ENCODE assay signal across 32 cellular contexts in genomic region chr15:47768730-47769129, GRCh38. TPM values are rescaled to one million over a fixed set of nuclear protein-coding genes. Genes with fewer than 3 reads are reported as not detected.
"Had no signal": no experiment of that assay in that cellular context is flagged by ENCODE, and none has a peak within 500 bp of the region (broad histone marks: within the 10 kb centered on the region; RNA-seq: fewer than 3 reads in every experiment).

No MANE protein-coding gene starts in this region.

- H3K4me1 Mint-ChIP-seq: activated CD4-positive, alpha-beta T cell treated with anti-CD3 and anti-CD28 coated beads, Interleukin-2, amount 10 ng/mL, durations not matched to agents 24 days and 14 days; activated naive CD4-positive, alpha-beta T cell treated with anti-CD3 and anti-CD28 coated beads, Interleukin-2, amount 10 ng/mL, durations not matched to agents 7 days and 5 days; activated naive CD8-positive, alpha-beta T cell treated with anti-CD3 and anti-CD28 coated beads, Interleukin-2, amount 10 ng/mL, durations not matched to agents 7 days and 5 days; naive thymus-derived CD4-positive, alpha-beta T cell; stimulated activated memory B cell treated with anti-CD40 and anti-IgM and Interleukin-4, amounts not matched to agents 10 μg/mL and 1 μg/mL and 100 μg/mL, for 72 hours; stimulated activated naive CD8-positive, alpha-beta T cell treated with anti-CD3 and anti-CD28 coated beads, Interleukin-15, amount 100 ng/mL, for 72 hours had no signal

- DNase-seq: activated CD4-positive, alpha-beta memory T cell treated with anti-CD3 and anti-CD28 coated beads for 36 hours; activated CD4-positive, alpha-beta T cell treated with anti-CD3 and anti-CD28 coated beads, Interleukin-2, amount 10 ng/mL, durations not matched to agents 24 days and 14 days; activated CD8-positive, alpha-beta memory T cell treated with anti-CD3 and anti-CD28 coated beads, Interleukin-2, amount 50 U/mL, for 4 hours; activated gamma-delta T cell; activated naive CD4-positive, alpha-beta T cell treated with anti-CD3 and anti-CD28 coated beads, Interleukin-2, amount 10 ng/mL, durations not matched to agents 7 days and 5 days; activated naive CD8-positive, alpha-beta T cell treated with anti-CD3 and anti-CD28 coated beads, Interleukin-2, amount 10 ng/mL, durations not matched to agents 7 days and 5 days; activated T-cell treated with anti-CD3 and anti-CD28 coated beads, Interleukin-2, amount 50 U/mL, for 24 hours; amniotic stem cell; central memory CD4-positive, alpha-beta T cell; endodermal cell; foreskin fibroblast; heart left ventricle; hypothalamus; kidney glomerular epithelial cell; left lung; midbrain; naive thymus-derived CD4-positive, alpha-beta T cell; ovary; sigmoid colon; small intestine; stimulated activated CD4-positive, alpha-beta T cell treated with anti-CD3 and anti-CD28 coated beads, Interleukin-1b, Interleukin-23, amount 100 ng/mL, for 48 hours; stimulated activated CD4-positive, alpha-beta T cell treated with anti-CD3 and anti-CD28 coated beads, Interleukin-4, amount 100 ng/mL, for 4 hours; stimulated activated CD8-positive, alpha-beta memory T cell treated with anti-CD3 and anti-CD28 coated beads, Interleukin-4, amount 100 ng/mL, for 48 hours; stimulated activated naive CD8-positive, alpha-beta T cell treated with anti-CD3 and anti-CD28 coated beads, Interleukin-15, amount 100 ng/mL, for 72 hours; thyroid gland; upper lobe of left lung had no signal

- ATAC-seq: activated CD4-positive, CD25-positive, alpha-beta regulatory T cell treated with anti-CD3 and anti-CD28 coated beads, Interleukin-2, amount 50 U/mL, for 24 hours; esophagus mucosa; heart left ventricle; left lung; naive thymus-derived CD4-positive, alpha-beta T cell; stimulated activated memory B cell treated with anti-CD40 and anti-IgM and Interleukin-4, amounts not matched to agents 10 μg/mL and 1 μg/mL and 100 μg/mL, for 72 hours; stimulated activated naive CD8-positive, alpha-beta T cell treated with anti-CD3 and anti-CD28 coated beads, Interleukin-15, amount 100 ng/mL, for 72 hours had no signal

- H3K36me3 Mint-ChIP-seq: activated CD4-positive, alpha-beta memory T cell treated with anti-CD3 and anti-CD28 coated beads for 36 hours; activated naive CD4-positive, alpha-beta T cell treated with anti-CD3 and anti-CD28 coated beads, Interleukin-2, amount 10 ng/mL, durations not matched to agents 7 days and 5 days; activated naive CD8-positive, alpha-beta T cell treated with anti-CD3 and anti-CD28 coated beads, Interleukin-2, amount 10 ng/mL, durations not matched to agents 7 days and 5 days; naive thymus-derived CD4-positive, alpha-beta T cell; stimulated activated memory B cell treated with anti-CD40 and anti-IgM and Interleukin-4, amounts not matched to agents 10 μg/mL and 1 μg/mL and 100 μg/mL, for 72 hours had no signal

- H3K4me3 Mint-ChIP-seq: activated CD4-positive, alpha-beta memory T cell treated with anti-CD3 and anti-CD28 coated beads for 36 hours; activated CD4-positive, alpha-beta T cell treated with anti-CD3 and anti-CD28 coated beads, Interleukin-2, amount 10 ng/mL, durations not matched to agents 24 days and 14 days; activated naive CD4-positive, alpha-beta T cell treated with anti-CD3 and anti-CD28 coated beads, Interleukin-2, amount 10 ng/mL, durations not matched to agents 7 days and 5 days; activated naive CD8-positive, alpha-beta T cell treated with anti-CD3 and anti-CD28 coated beads, Interleukin-2, amount 10 ng/mL, durations not matched to agents 7 days and 5 days; activated T-cell treated with anti-CD3 and anti-CD28 coated beads, Interleukin-2, amount 50 U/mL, for 24 hours; endodermal cell; naive thymus-derived CD4-positive, alpha-beta T cell; stimulated activated memory B cell treated with anti-CD40 and anti-IgM and Interleukin-4, amounts not matched to agents 10 μg/mL and 1 μg/mL and 100 μg/mL, for 72 hours; stimulated activated naive CD8-positive, alpha-beta T cell treated with anti-CD3 and anti-CD28 coated beads, Interleukin-15, amount 100 ng/mL, for 72 hours had no signal

- H3K27me3 Mint-ChIP-seq: activated CD4-positive, alpha-beta memory T cell treated with anti-CD3 and anti-CD28 coated beads for 36 hours; activated CD4-positive, alpha-beta T cell treated with anti-CD3 and anti-CD28 coated beads, Interleukin-2, amount 10 ng/mL, durations not matched to agents 24 days and 14 days; activated naive CD8-positive, alpha-beta T cell treated with anti-CD3 and anti-CD28 coated beads, Interleukin-2, amount 10 ng/mL, durations not matched to agents 7 days and 5 days; activated T-cell treated with anti-CD3 and anti-CD28 coated beads, Interleukin-2, amount 50 U/mL, for 24 hours; progenitor cell of endocrine pancreas; stimulated activated memory B cell treated with anti-CD40 and anti-IgM and Interleukin-4, amounts not matched to agents 10 μg/mL and 1 μg/mL and 100 μg/mL, for 72 hours; stimulated activated naive CD8-positive, alpha-beta T cell treated with anti-CD3 and anti-CD28 coated beads, Interleukin-15, amount 100 ng/mL, for 72 hours had no signal

- H3K27ac Mint-ChIP-seq: activated CD4-positive, alpha-beta memory T cell treated with anti-CD3 and anti-CD28 coated beads for 36 hours; activated CD4-positive, alpha-beta T cell treated with anti-CD3 and anti-CD28 coated beads, Interleukin-2, amount 10 ng/mL, durations not matched to agents 24 days and 14 days; activated naive CD4-positive, alpha-beta T cell treated with anti-CD3 and anti-CD28 coated beads, Interleukin-2, amount 10 ng/mL, durations not matched to agents 7 days and 5 days; activated naive CD8-positive, alpha-beta T cell treated with anti-CD3 and anti-CD28 coated beads, Interleukin-2, amount 10 ng/mL, durations not matched to agents 7 days and 5 days; activated T-cell treated with anti-CD3 and anti-CD28 coated beads, Interleukin-2, amount 50 U/mL, for 24 hours; endodermal cell; naive thymus-derived CD4-positive, alpha-beta T cell; progenitor cell of endocrine pancreas; stimulated activated memory B cell treated with anti-CD40 and anti-IgM and Interleukin-4, amounts not matched to agents 10 μg/mL and 1 μg/mL and 100 μg/mL, for 72 hours had no signal

- H3K9me3 Mint-ChIP-seq: activated CD4-positive, alpha-beta memory T cell treated with anti-CD3 and anti-CD28 coated beads for 36 hours; activated CD4-positive, alpha-beta T cell treated with anti-CD3 and anti-CD28 coated beads, Interleukin-2, amount 10 ng/mL, durations not matched to agents 24 days and 14 days; stimulated activated memory B cell treated with anti-CD40 and anti-IgM and Interleukin-4, amounts not matched to agents 10 μg/mL and 1 μg/mL and 100 μg/mL, for 72 hours had no signal

RNA-seq across cellular contexts. Expression of gene SEMA6D, which starts 51.4 kb away (rescaled TPM):
- total RNA-seq: activated CD4-positive, alpha-beta memory T cell treated with anti-CD3 and anti-CD28 coated beads for 36 hours; activated CD4-positive, alpha-beta T cell treated with anti-CD3 and anti-CD28 coated beads, Interleukin-2, amount 10 ng/mL, durations not matched to agents 24 days and 14 days; activated CD8-positive, alpha-beta memory T cell treated with anti-CD3 and anti-CD28 coated beads for 36 hours; activated naive CD8-positive, alpha-beta T cell treated with anti-CD3 and anti-CD28 coated beads, Interleukin-2, amount 10 ng/mL, durations not matched to agents 7 days and 5 days; naive thymus-derived CD4-positive, alpha-beta T cell; T-helper 1 cell treated with Interleukin-12 subunit alpha and Interleukin-12 subunit beta and Interleukin-4 antibody, amounts not matched to agents 30 ng/mL and 1 ng/mL, for 36 hours had no signal
